In genomic region chr21:37300114-37300746, GRCh38 we compare ENCODE assay signal across 22 cellular contexts.
"Had no signal": no experiment of that assay in that cellular context is flagged by ENCODE, and none has a peak within 500 bp of the region (broad histone marks: within the 10 kb centered on the region; RNA-seq: fewer than 3 reads in every experiment).

No MANE protein-coding gene starts in this region.

- H3K9me3 ChIP-seq: MG63, SK-N-SH had no signal

- H3K36me3 ChIP-seq: MG63 had no signal

- H3K27me3 ChIP-seq: MG63 had no signal

- H3K4me2 ChIP-seq: SK-N-SH had no signal

- H3K9ac ChIP-seq: SK-N-SH had no signal

- H3K27ac ChIP-seq: RWPE1 had no signal

- H3K4me3 ChIP-seq: MG63 had no signal

- DNase-seq: Karpas-422, KG1, MG63, NCI-H1092, NCI-H1105 treated with DMSO at 0.1 percent for 48 hours, NCI-H1417 treated with DMSO at 0.1 percent for 48 hours, NCI-H146, NCI-H1694 treated with DMSO at 0.1 percent for 48 hours, NCI-H1930, NCI-H2081, NCI-H2107, NCI-H2227 treated with DMSO at 0.1 percent for 48 hours, NCI-H524, NCI-H526 treated with DMSO at 0.1 percent for 48 hours, NCI-H748 treated with DMSO at 0.1 percent for 48 hours, PC-3, SHP77, SK-N-SH, SW 1271, T-cell had no signal

- ATAC-seq: Panc1, PC-3, T-cell had no signal
